ENCODE assay signal across 7 cellular contexts in genomic region chr18:3245853-3246635, GRCh38. TPM values are rescaled to one million over a fixed set of nuclear protein-coding genes. Genes with fewer than 3 reads are reported as not detected.
DNase-seq lines count a peak whose midpoint lies in the region; ATAC-seq, FAIRE-seq and TF ChIP-seq lines count a peak whose summit lies in the region.

No MANE protein-coding gene starts in this region.

- TF ChIP-seq CTCF in GM12878 (IDR thresholded peaks at IDR 0.05 in 2 of 3, conservative IDR thresholded peaks at IDR 0.05 in 1 of 3; ENCODE audit: control insufficient read depth in 2 of 3, extremely low read depth in 1 of 3, insufficient read depth in 1 of 3, low read depth in 3 of 3, low read length in 3 of 3): peak; percentile 98 to 99 (median 98)

- POLR2A ChIA-PET in GM12878 (lab: Charles Lee): interaction anchor here (0.5 to 3.2 kb wide), 22 partner anchors 8 to 311 kb away, joined by 3 to 15 read pairs (median 4); no protein-coding TSS in a partner anchor

- H3K36me3 ChIP-seq in GM12878 (ENCODE audit: control insufficient read depth in 2 of 2, insufficient read depth in 2 of 2, low read length in 1 of 2): peaks cover 0 to 2% of the 10 kb centered on the region in 2 experiments; a peak in 3 of 4 replicates

- H3K9me3 ChIP-seq in GM12878 (replicated peaks; ENCODE audit: control insufficient read depth, insufficient read depth, low read length): peaks cover 12% of the 10 kb centered on the region

- FAIRE-seq in GM12878 (lab: Jason Lieb, UNC): peak; percentile 78

- peak overlapping the region; percentile 61 for H2AFZ ChIP-seq in GM12878 (ENCODE audit: control insufficient read depth, low read depth, low read length)

- H3K4me2 ChIP-seq in GM12878 (ENCODE audit: control insufficient read depth, insufficient read depth): peak overlapping the region; percentile 94

- peak; percentile 96 for TF ChIP-seq RAD21 in GM12878 (IDR thresholded peaks at IDR 0.05; ENCODE audit: insufficient read depth, low read depth, low read length)

- H3K79me2 ChIP-seq in GM12878 (ENCODE audit: control insufficient read depth, insufficient read depth, low read length): peaks cover 67% of the 10 kb centered on the region

- SMC1A ChIA-PET in GM12878 (lab: Charles Lee; ENCODE audit: uncharacterized antibody, unreplicated experiment): interaction anchor here (0.7 to 12.1 kb wide), 57 partner anchors 10 to 421 kb away, joined by 3 to 105 read pairs (median 5); no protein-coding TSS in a partner anchor

- in situ Hi-C loops in GM12878 (cut with MboI): loop anchor here (5.0 kb wide), 2 partner anchors 249 to 309 kb away; no protein-coding TSS in a partner anchor

- DNase-seq in NCI-H1694 (lab: John Stamatoyannopoulos, UW) (peak; percentile 74), T1000 (lab: John Stamatoyannopoulos, UW) (peak; percentile 41), GM12878 (ENCODE audit: low read depth, low spot score) (no peak), skeletal muscle cell (ENCODE audit: low read depth) (peak; percentile 67)

- peak; percentile 42 for ATAC-seq in HG02884 (IDR thresholded peaks at IDR 0.05; ENCODE audit: unreplicated experiment)
- peak; percentile 71 for ATAC-seq in GM12878

- TF ChIP-seq POLR2A in GM15510 (IDR thresholded peaks at IDR 0.05; ENCODE audit: borderline replicate concordance, extremely low read depth, insufficient read length) (peak; percentile 34), GM12878 (IDR thresholded peaks at IDR 0.05; ENCODE audit: low read depth, low read length) (peak; percentile 60)

- H3K27ac ChIP-seq in GM12878 (ENCODE audit: control insufficient read depth, insufficient read depth): peak overlapping the region; percentile 95

- H3K4me3 ChIP-seq in GM12878: peak overlapping the region; percentile 91
- peak overlapping the region; percentile 31 for H3K4me3 ChIP-seq in iPS-11a (ENCODE audit: low read depth, low read length)
- peak overlapping the region; percentile 92 for H3K4me3 ChIP-seq in skeletal muscle cell (ENCODE audit: low read depth, low read length)

- RAD21 ChIA-PET in GM12878 (lab: Charles Lee; ENCODE audit: unreplicated experiment): interaction anchor here (0.6 to 6.5 kb wide), 44 partner anchors 10 to 453 kb away, joined by 3 to 118 read pairs (median 6); partner anchors contain the start of gene MYL12B

- intact Hi-C loops in GM12878 (cut with micrococcal nuclease; ENCODE audit: unreplicated experiment): loop anchor here (1.0 to 10.0 kb wide), 11 partner anchors 93 to 674 kb away; partner anchors contain the start of genes LPIN2, METTL4 and NDC80

- under 1% methylated on average over 29 of the region's 29 CpGs for WGBS in GM12878 (ENCODE audit: insufficient coverage, insufficient replicate concordance, low lambda C conversion rate, missing lambda C conversion rate)

- CTCF ChIA-PET in GM12878 (lab: Yijun Ruan, JAX): interaction anchor here (0.6 to 7.1 kb wide), 60 partner anchors 10 to 1038 kb away, joined by 3 to 99 read pairs (median 6); partner anchors contain the start of gene MYL12B

- H3K4me1 ChIP-seq in GM12878 (ENCODE audit: control insufficient read depth, insufficient read depth, low read length): no peaks in the 10 kb centered on the region

- no peaks in the 10 kb centered on the region for H3K27me3 ChIP-seq in GM12878 (replicated peaks in 1 of 2; ENCODE audit: control insufficient read depth in 2 of 2, insufficient read depth in 2 of 2, low read length in 1 of 2)

- no peaks in the 10 kb centered on the region for H4K20me1 ChIP-seq in GM12878 (ENCODE audit: control insufficient read depth, insufficient read depth)

- H3K9ac ChIP-seq in GM12878 (ENCODE audit: control insufficient read depth, insufficient read depth, low read length): peak overlapping the region; percentile 97

- 0 out of 4 replicates have a peak, but pooled peaks of 1 of the 2 experiments have one; percentile 38 for TF ChIP-seq EP300 in GM12878 (IDR thresholded peaks at IDR 0.05; ENCODE audit: borderline replicate concordance in 1 of 2, control insufficient read depth in 1 of 2, low read depth in 2 of 2, low read length in 2 of 2)

- no TSS peak for BruUV-seq in GM12878 (replicated peaks; lab: Mats Ljungman, UMichigan)

TF ChIP-seq in GM12878, 131 proteins besides CTCF, POLR2A, EP300 and RAD21 (continues in another document):
- no peak for TF ChIP-seq CBX5 (IDR thresholded peaks at IDR 0.05; ENCODE audit: low read depth)
- no peak for TF ChIP-seq FOS (IDR thresholded peaks at IDR 0.05; ENCODE audit: borderline replicate concordance, extremely low read depth, insufficient read length)
- TF ChIP-seq, protein P1, sequence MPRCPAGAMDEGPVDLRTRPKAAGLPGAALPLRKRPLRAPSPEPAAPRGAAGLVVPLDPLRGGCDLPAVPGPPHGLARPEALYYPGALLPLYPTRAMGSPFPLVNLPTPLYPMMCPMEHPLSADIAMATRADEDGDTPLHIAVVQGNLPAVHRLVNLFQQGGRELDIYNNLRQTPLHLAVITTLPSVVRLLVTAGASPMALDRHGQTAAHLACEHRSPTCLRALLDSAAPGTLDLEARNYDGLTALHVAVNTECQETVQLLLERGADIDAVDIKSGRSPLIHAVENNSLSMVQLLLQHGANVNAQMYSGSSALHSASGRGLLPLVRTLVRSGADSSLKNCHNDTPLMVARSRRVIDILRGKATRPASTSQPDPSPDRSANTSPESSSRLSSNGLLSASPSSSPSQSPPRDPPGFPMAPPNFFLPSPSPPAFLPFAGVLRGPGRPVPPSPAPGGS (IDR thresholded peaks at IDR 0.05; ENCODE audit: borderline replicate concordance, insufficient read depth, low read depth, low read length, poor library complexity, severe bottlenecking): no peak
- peak; percentile 38; the same call in 1 of the 2 replicates for TF ChIP-seq TAF1 (IDR thresholded peaks at IDR 0.05; ENCODE audit: borderline replicate concordance, low read depth, low read length)
- TF ChIP-seq NFYA (IDR thresholded peaks at IDR 0.05; ENCODE audit: borderline replicate concordance, low read depth, low read length): no peak
- TF ChIP-seq IKZF1 (conservative IDR thresholded peaks at IDR 0.05): peak; percentile 48
- TF ChIP-seq RB1 (IDR thresholded peaks at IDR 0.05; ENCODE audit: borderline replicate concordance): 0 out of 2 replicates have a peak, but pooled peaks have one; percentile 69

RNA-seq across cellular contexts. Expression of gene MYL12A, which starts 1.6 kb away (rescaled TPM):
- 165 and 169 TPM in 2 replicates for total RNA-seq in GM12878 (2013; cell fraction: nucleolus; rRNA removed)
- 861 and 946 TPM in 2 replicates for total RNA-seq in GM12878 (2014; rRNA removed)
- 987 and 1,035 TPM in 2 replicates for total RNA-seq in GM12878 (2014; rRNA removed; fragmentation: Illumina TruSeq; extraction: Trizol)
- 488 and 498 TPM in 2 replicates for total RNA-seq in GM12878 (2021)
- polyA plus RNA-seq in GM12878 (2011; ENCODE audit: low read depth): 341 TPM
- 567 and 783 TPM in 2 replicates for polyA plus RNA-seq in GM12878 (2011; rRNA removed)
- polyA plus RNA-seq in GM12878 (2011; cell fraction: cytosol; rRNA removed): 236 and 267 TPM in 2 replicates
- polyA plus RNA-seq in GM12878 (2011; cell fraction: nucleus; rRNA removed): 194 and 245 TPM in 2 replicates
- polyA plus RNA-seq in GM12878 (2012): 406 and 429 TPM in 2 replicates
- polyA plus RNA-seq in GM12878 (2014; fragmentation: Illumina TruSeq; extraction: Trizol): 851 and 1,149 TPM in 2 replicates
- polyA plus RNA-seq in GM12878 (2014; fragmentation: Nextera tagmentation; extraction: Ambion mirVana): 1,000 to 10,000 TPM; 1,462 to 1,663 TPM
- polyA plus RNA-seq in GM12878 (2014; rRNA removed): 687 and 704 TPM in 2 replicates
- 1,000 to 10,000 TPM; 1,100 to 1,139 TPM for polyA plus RNA-seq in GM12878 (2016; fragmentation: Nextera tagmentation; extraction: Ambion mirVana)
- 263 and 337 TPM in 2 replicates for polyA minus RNA-seq in GM12878 (2011; rRNA and poly(A)+ RNA removed)
- 92.0 and 93.1 TPM in 2 replicates for polyA minus RNA-seq in GM12878 (2011; cell fraction: cytosol; rRNA and poly(A)+ RNA removed)
- polyA minus RNA-seq in GM12878 (2011; cell fraction: nucleus; rRNA and poly(A)+ RNA removed): 127 and 180 TPM in 2 replicates

RNA-seq across cellular contexts. Expression of gene MYL12B, which starts 15.9 kb away (rescaled TPM):
- 26.4 and 26.9 TPM in 2 replicates for total RNA-seq in GM12878 (2013; cell fraction: nucleolus; rRNA removed)
- total RNA-seq in GM12878 (2014; rRNA removed): 235 and 266 TPM in 2 replicates
- 313 and 316 TPM in 2 replicates for total RNA-seq in GM12878 (2014; rRNA removed; fragmentation: Illumina TruSeq; extraction: Trizol)
- total RNA-seq in GM12878 (2021): 179 and 195 TPM in 2 replicates
- 190 TPM for polyA plus RNA-seq in GM12878 (2011; ENCODE audit: low read depth)
- polyA plus RNA-seq in GM12878 (2011; rRNA removed): 427 and 538 TPM in 2 replicates
- 256 and 267 TPM in 2 replicates for polyA plus RNA-seq in GM12878 (2011; cell fraction: cytosol; rRNA removed)
- 119 and 141 TPM in 2 replicates for polyA plus RNA-seq in GM12878 (2011; cell fraction: nucleus; rRNA removed)
- polyA plus RNA-seq in GM12878 (2012): 213 and 244 TPM in 2 replicates
- 373 and 412 TPM in 2 replicates for polyA plus RNA-seq in GM12878 (2014; fragmentation: Illumina TruSeq; extraction: Trizol)
- 100 to 1,000 TPM; 662 to 739 TPM for polyA plus RNA-seq in GM12878 (2014; fragmentation: Nextera tagmentation; extraction: Ambion mirVana)
- polyA plus RNA-seq in GM12878 (2014; rRNA removed): 210 and 222 TPM in 2 replicates
- polyA plus RNA-seq in GM12878 (2016; fragmentation: Nextera tagmentation; extraction: Ambion mirVana): 100 to 1,000 TPM; 466 to 475 TPM
- 153 and 181 TPM in 2 replicates for polyA minus RNA-seq in GM12878 (2011; rRNA and poly(A)+ RNA removed)
- 62.0 and 66.1 TPM in 2 replicates for polyA minus RNA-seq in GM12878 (2011; cell fraction: cytosol; rRNA and poly(A)+ RNA removed)
- 27.6 and 36.9 TPM in 2 replicates for polyA minus RNA-seq in GM12878 (2011; cell fraction: nucleus; rRNA and poly(A)+ RNA removed)

RNA-seq across cellular contexts. Expression of gene MYOM1, which starts 26.3 kb away (rescaled TPM):
- 24.7 and 31.7 TPM in 2 replicates for total RNA-seq in GM12878 (2013; cell fraction: nucleolus; rRNA removed)
- 0.49 and 0.62 TPM in 2 replicates for total RNA-seq in GM12878 (2014; rRNA removed)
- 0.55 and 0.76 TPM in 2 replicates for total RNA-seq in GM12878 (2014; rRNA removed; fragmentation: Illumina TruSeq; extraction: Trizol)
- 1.0 and 1.1 TPM in 2 replicates for total RNA-seq in GM12878 (2021)
- polyA plus RNA-seq in GM12878 (2011; ENCODE audit: low read depth): 0.80 TPM
- 0.27 and 0.53 TPM in 2 replicates for polyA plus RNA-seq in GM12878 (2011; rRNA removed)
- polyA plus RNA-seq in GM12878 (2011; cell fraction: cytosol; rRNA removed): 0.40 and 0.43 TPM in 2 replicates
- 0.56 and 2.3 TPM in 2 replicates for polyA plus RNA-seq in GM12878 (2011; cell fraction: nucleus; rRNA removed)
- 1.5 TPM in 2 replicates for polyA plus RNA-seq in GM12878 (2012)
- polyA plus RNA-seq in GM12878 (2014; fragmentation: Illumina TruSeq; extraction: Trizol): 0.43 and 0.54 TPM in 2 replicates
- under 1 TPM; 0.06 to 0.11 TPM for polyA plus RNA-seq in GM12878 (2014; fragmentation: Nextera tagmentation; extraction: Ambion mirVana)
- 0.60 and 1.4 TPM in 2 replicates for polyA plus RNA-seq in GM12878 (2014; rRNA removed)
- polyA plus RNA-seq in GM12878 (2016; fragmentation: Nextera tagmentation; extraction: Ambion mirVana): under 1 TPM; 0.51 to 0.62 TPM
- polyA minus RNA-seq in GM12878 (2011; rRNA and poly(A)+ RNA removed): 0.37 and 0.88 TPM in 2 replicates
- polyA minus RNA-seq in GM12878 (2011; cell fraction: cytosol; rRNA and poly(A)+ RNA removed): 0.21 TPM in 1 of 2 replicates, not detected in the other
- 0.57 and 0.85 TPM in 2 replicates for polyA minus RNA-seq in GM12878 (2011; cell fraction: nucleus; rRNA and poly(A)+ RNA removed)

Comparison
In these comparisons a context has a peak if more than half of its experiments do, and no peak if none do; other contexts are left out.
1. H3K4me3 ChIP-seq: peak in every context shown above with its lines; median percentile 92 in skeletal muscle cell; 91 in GM12878; 31 in iPS-11a.